In the genomic region with DNA sequence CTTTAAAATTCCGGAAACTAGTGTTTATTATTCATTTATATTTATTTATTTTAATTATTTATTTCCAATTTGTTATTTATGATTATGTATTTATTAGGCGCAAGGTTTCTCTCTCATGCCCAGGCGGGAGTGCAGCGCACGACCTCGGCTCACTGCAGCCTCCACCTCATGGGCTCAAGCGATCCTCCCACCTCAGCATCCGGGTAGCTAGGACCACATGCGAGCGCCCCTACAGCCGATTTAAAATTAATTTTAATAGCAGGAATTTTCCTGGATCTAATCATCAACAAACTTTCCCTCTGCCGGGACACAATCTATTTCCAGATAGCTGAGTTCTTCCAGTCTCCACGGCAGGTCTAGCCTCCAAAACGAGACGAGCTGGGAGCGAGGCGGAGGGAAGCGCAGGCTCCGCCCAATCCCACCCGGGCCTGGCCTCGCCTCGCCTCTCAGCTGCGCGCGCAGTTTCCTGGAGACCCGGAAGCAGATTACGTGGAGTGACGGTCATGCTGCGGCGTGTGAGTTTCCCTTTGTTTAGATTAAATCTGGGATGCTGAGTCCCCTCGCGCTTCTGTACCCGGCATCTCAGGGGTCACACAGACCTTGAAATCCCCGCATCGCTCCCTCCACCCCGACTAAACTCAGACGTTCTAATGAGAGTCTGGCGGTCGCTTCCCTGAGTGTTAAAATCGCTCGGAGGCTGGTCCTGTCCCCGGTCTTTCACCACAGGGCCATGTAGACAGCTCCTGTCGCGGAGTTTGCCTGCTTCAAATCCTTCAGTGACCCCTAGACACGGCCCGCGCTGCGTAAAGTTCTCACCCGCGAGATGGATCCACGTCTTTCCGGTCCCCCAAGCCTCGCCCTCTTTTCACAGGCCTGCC, we compare ENCODE assay signal across 9 cellular contexts. TPM values are rescaled to one million over a fixed set of nuclear protein-coding genes. Genes with fewer than 3 reads are reported as not detected.
A peak's percentile ranks its signal among the peaks of the same experiment; 100 is the strongest.
DNase-seq lines count a peak whose midpoint lies in the region; ATAC-seq and TF ChIP-seq lines count a peak whose summit lies in the region.
"Had no signal": no experiment of that assay in that cellular context is flagged by ENCODE, and none has a peak within 500 bp of the region (broad histone marks: within the 10 kb centered on the region; RNA-seq: fewer than 3 reads in every experiment).

A gene (plus strand): TSS at position 461 of the 878 bp plus-strand sequence. CDS start 43 bp downstream, at position 504.

- H3K27ac ChIP-seq in C4-2B (peak within 1 kb of the TSS; percentile 82), lower lobe of right lung (peak within 1 kb of the TSS; percentile 95)

- DNase-seq in NCI-H2171 treated with DMSO at 0.1 percent for 48 hours (lab: John Stamatoyannopoulos, UW) (peak; percentile 91), lower lobe of right lung (peak; percentile 94), NCI-H2227 treated with DMSO at 0.1 percent for 48 hours (lab: John Stamatoyannopoulos, UW) (no peak)
- DNase-seq in activated CD8-positive, alpha-beta memory T cell treated with anti-CD3 and anti-CD28 coated beads for 24 hours = peak; percentile 95
- DNase-seq in effector CD4-positive, alpha-beta T cell = peak; percentile 82
- DNase-seq in stimulated activated CD4-positive, alpha-beta T cell treated with anti-CD3 and anti-CD28 coated beads, Interleukin-4, amount 100 ng/mL, for 4 hours = peak; percentile 91 to 95

- peak within 1 kb of the TSS; percentile 68 for H3K4me3 ChIP-seq in lower lobe of right lung

- ATAC-seq in GM21723 (IDR thresholded peaks at IDR 0.05; ENCODE audit: unreplicated experiment) (peak; percentile 72), lower lobe of right lung (peak; percentile 98 to 99)

- intact Hi-C loops in lower lobe of right lung (cut with DNase I) = no loop called here

- peaks cover 60% of the 10 kb centered on the region for H3K9me3 ChIP-seq in lower lobe of right lung

- peaks cover 18% of the 10 kb centered on the region for H3K36me3 ChIP-seq in lower lobe of right lung

- no peaks in the 10 kb centered on the region for H3K4me1 ChIP-seq in lower lobe of right lung

- H3K27me3 ChIP-seq in lower lobe of right lung (ENCODE audit: low read depth) = no peaks in the 10 kb centered on the region

- TF ChIP-seq CTCF in C4-2B (conservative IDR thresholded peaks at IDR 0.05) (no peak), lower lobe of right lung (IDR thresholded peaks at IDR 0.05) (no peak)

RNA-seq across cellular contexts. Expression of the gene that starts here (rescaled TPM):
- 18.3 TPM for total RNA-seq in lower lobe of right lung
- total RNA-seq: HT1080 had no signal
